In genomic region chr11:72112541-72113136, GRCh38 we compare ENCODE assay signal across 8 cellular contexts. TPM values are rescaled to one million over a fixed set of nuclear protein-coding genes. Genes with fewer than 3 reads are reported as not detected.
DNase-seq lines count a peak whose midpoint lies in the region; ATAC-seq, FAIRE-seq and TF ChIP-seq lines count a peak whose summit lies in the region.

Gene ANAPC15 (minus strand): TSS chr11:72112695. CDS start chr11:72111276, 1,419 bp downstream.

- peaks cover 5 to 11% of the 10 kb centered on the region in 2 donors for H3K4me1 ChIP-seq in kidney (ENCODE audit: control insufficient read depth in 1 of 2, insufficient read depth in 1 of 2, low read depth in 1 of 2, low read length in 2 of 2)

- intact Hi-C loops in kidney (cut with DNase I): no loop called here

- TF ChIP-seq CTCF in AG09319 (IDR thresholded peaks at IDR 0.05; ENCODE audit: low read depth, low read length) (no peak), kidney (IDR thresholded peaks at IDR 0.05; ENCODE audit: borderline replicate concordance, extremely low read depth, insufficient read depth) (peak; percentile 2)

- DNase-seq in AG09319 (ENCODE audit: extremely low read depth, low read depth): peak; percentile 97
- peak; percentile 98 for DNase-seq in NCI-H460 (ENCODE audit: extremely low read depth, low read depth)
- peak; percentile 97 for DNase-seq in activated CD4-positive, alpha-beta T cell treated with anti-CD3 and anti-CD28 coated beads for 1 hour
- peak; percentile 95 for DNase-seq in cerebellum (ENCODE audit: low spot score)
- peak; percentile 99 for DNase-seq in kidney
- DNase-seq in stimulated activated CD4-positive, alpha-beta T cell treated with anti-CD3 and anti-CD28 coated beads, Interleukin-15, amount 100 ng/mL, for 24 hours: peak; percentile 100

- peak; percentile 66 for FAIRE-seq in kidney (lab: Jason Lieb, UNC)

- ATAC-seq in GM19043 (IDR thresholded peaks at IDR 0.05; ENCODE audit: low read depth, unreplicated experiment): peak; percentile 70
- peak; percentile 77 for ATAC-seq in HG03378 (IDR thresholded peaks at IDR 0.05; ENCODE audit: unreplicated experiment)

- peak within 1 kb of the TSS; percentile 80 to 86 for H3K4me3 ChIP-seq in kidney (ENCODE audit: low read length in 2 of 2)

- H3K27ac ChIP-seq in kidney (ENCODE audit: low read depth in 2 of 2, low read length in 2 of 2): peak within 1 kb of the TSS; percentile 95 to 99

- no peaks in the 10 kb centered on the region for H3K36me3 ChIP-seq in kidney (ENCODE audit: control insufficient read depth in 1 of 2, insufficient read depth in 2 of 2, low read length in 2 of 2)

- H3K9me3 ChIP-seq in kidney (ENCODE audit: control insufficient read depth in 1 of 2, low read length in 2 of 2): no peaks in the 10 kb centered on the region

- peak within 1 kb of the TSS; percentile 93 for H3K9ac ChIP-seq in kidney (ENCODE audit: low read length in 2 of 2)

RNA-seq across cellular contexts. Expression of gene ANAPC15, which starts in this region (rescaled TPM):
- total RNA-seq in NCI-H460 (2014; rRNA removed; shearing (Covaris generic)): 30.9 and 37.6 TPM in 2 replicates
- polyA plus RNA-seq in NCI-H460 (2014; cell fraction: nucleus; rRNA removed): 22.5 and 28.5 TPM in 2 replicates
- 8.5 TPM for total RNA-seq in cerebellum
- total RNA-seq in kidney: 30.0 TPM
- 79.8 TPM for polyA plus RNA-seq in kidney (ENCODE audit: insufficient read depth, low read depth, low replicate concordance)

Comparison
In these comparisons a context has a peak if more than half of its experiments do, and no peak if none do; other contexts are left out.
1. Peak in every context shown above with its lines: DNase-seq, ATAC-seq, H3K4me3 ChIP-seq and H3K27ac ChIP-seq.